ENCODE assay signal across 27 cellular contexts in genomic region chr2:25073914-25074313, GRCh38.
"Had no signal": no experiment of that assay in that cellular context is flagged by ENCODE, and none has a peak within 500 bp of the region (broad histone marks: within the 10 kb centered on the region; RNA-seq: fewer than 3 reads in every experiment).

No MANE protein-coding gene starts in this region.

- H3K36me3 ChIP-seq: adrenal gland, colonic mucosa, esophagus squamous epithelium, gastroesophageal sphincter had no signal

- H3K27ac ChIP-seq: adrenal gland, body of pancreas, colonic mucosa, epithelial cell of prostate, esophagus squamous epithelium, gastroesophageal sphincter had no signal

- H3K4me3 ChIP-seq: adrenal gland, body of pancreas, colonic mucosa, esophagus squamous epithelium, gastroesophageal sphincter had no signal

- H3K4me1 ChIP-seq: colonic mucosa had no signal

- H3K9me3 ChIP-seq: adrenal gland, body of pancreas, colonic mucosa, esophagus squamous epithelium, gastroesophageal sphincter had no signal

- FAIRE-seq: endometrium, endothelial cell of umbilical vein had no signal

- DNase-seq: activated CD4-positive, alpha-beta memory T cell treated with anti-CD3 and anti-CD28 coated beads for 36 hours; activated CD4-positive, alpha-beta T cell treated with anti-CD3 and anti-CD28 coated beads for 36 hours; activated CD4-positive, alpha-beta T cell treated with anti-CD3 and anti-CD28 coated beads, Interleukin-2, amount 10 ng/mL, durations not matched to agents 24 days and 14 days; activated CD4-positive, CD25-positive, alpha-beta regulatory T cell; activated CD4-positive, CD25-positive, alpha-beta regulatory T cell treated with anti-CD3 and anti-CD28 coated beads, Interleukin-2, amount 50 U/mL, for 72 hours; activated CD8-positive, alpha-beta memory T cell treated with anti-CD3 and anti-CD28 coated beads, Interleukin-2, amount 10 ng/mL, durations not matched to agents 7 days and 5 days; activated CD8-positive, alpha-beta memory T cell treated with anti-CD3 and anti-CD28 coated beads, Interleukin-2, amount 50 U/mL, for 4 hours; activated CD8-positive, alpha-beta T cell treated with anti-CD3 and anti-CD28 coated beads, Interleukin-2, amount 10 ng/mL, durations not matched to agents 7 days and 5 days; activated naive CD4-positive, alpha-beta T cell treated with anti-CD3 and anti-CD28 coated beads for 36 hours; activated naive CD8-positive, alpha-beta T cell treated with anti-CD3 and anti-CD28 coated beads for 36 hours; activated naive CD8-positive, alpha-beta T cell treated with anti-CD3 and anti-CD28 coated beads, Interleukin-2, amount 50 U/mL, for 24 hours; activated T-cell treated with anti-CD3 and anti-CD28 coated beads, Interleukin-2, amount 50 U/mL, for 1 hour; activated T-cell treated with anti-CD3 and anti-CD28 coated beads, Interleukin-2, amount 50 U/mL, for 72 hours; adrenal gland; amygdala; aorta; body of pancreas; caudate nucleus; colonic mucosa; effector CD8-positive, alpha-beta T cell; esophagus squamous epithelium; foreskin melanocyte; T-helper 2 cell had no signal

- ATAC-seq: activated CD4-positive, alpha-beta T cell treated with anti-CD3 and anti-CD28 coated beads for 36 hours; activated CD8-positive, alpha-beta memory T cell treated with anti-CD3 and anti-CD28 coated beads, Interleukin-2, amount 10 ng/mL, durations not matched to agents 7 days and 5 days; activated CD8-positive, alpha-beta T cell treated with anti-CD3 and anti-CD28 coated beads, Interleukin-2, amount 10 ng/mL, durations not matched to agents 7 days and 5 days; activated naive CD8-positive, alpha-beta T cell treated with anti-CD3 and anti-CD28 coated beads, Interleukin-2, amount 50 U/mL, for 24 hours; activated T-cell treated with anti-CD3 and anti-CD28 coated beads, Interleukin-2, amount 50 U/mL, for 72 hours; body of pancreas; gastroesophageal sphincter had no signal

- H3K27me3 ChIP-seq: adrenal gland, body of pancreas, colonic mucosa, esophagus squamous epithelium, gastroesophageal sphincter had no signal
